21 cellular contexts compared by ENCODE assay signal in the genomic region with DNA sequence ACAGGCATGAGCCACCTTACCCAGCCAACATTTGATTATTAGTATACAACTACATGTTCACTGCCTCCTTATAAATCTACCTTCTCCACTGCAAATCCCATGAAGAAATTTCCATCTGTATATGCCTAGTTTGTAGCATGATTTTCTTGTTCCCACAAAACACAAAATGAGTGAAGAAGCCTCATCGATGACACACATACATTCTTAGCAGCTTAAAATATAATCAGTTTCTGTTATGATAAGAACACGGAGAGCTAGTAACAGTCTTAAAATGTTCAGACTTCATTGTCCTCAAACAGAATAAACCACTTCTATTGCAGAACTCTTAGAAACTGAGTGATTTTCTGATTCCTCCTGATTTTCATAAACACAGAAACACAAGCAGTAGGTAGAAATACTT.
"Had no signal": no experiment of that assay in that cellular context is flagged by ENCODE, and none has a peak within 500 bp of the region (broad histone marks: within the 10 kb centered on the region; RNA-seq: fewer than 3 reads in every experiment).

No MANE protein-coding gene starts in this region.

- DNase-seq: cortex of kidney; dorsolateral prefrontal cortex; effector CD8-positive, alpha-beta T cell; heart left ventricle; hypothalamus; islet precursor cell; mammary epithelial cell; naive thymus-derived CD4-positive, alpha-beta T cell; nephron progenitor cell; posterior cingulate gyrus; stimulated activated CD4-positive, alpha-beta T cell treated with anti-CD3 and anti-CD28 coated beads, Interleukin-2, amount 100 ng/mL, for 24 hours; stimulated activated CD4-positive, alpha-beta T cell treated with anti-CD3 and anti-CD28 coated beads, Interleukin-4, amount 100 ng/mL, for 4 hours; stimulated activated naive CD4-positive, alpha-beta T cell; stomach; substantia nigra; transverse colon had no signal

- H3K27me3 Mint-ChIP-seq: naive thymus-derived CD4-positive, alpha-beta T cell had no signal

- H3K4me1 ChIP-seq: heart left ventricle, stomach, transverse colon had no signal

- H3K4me3 Mint-ChIP-seq: naive thymus-derived CD4-positive, alpha-beta T cell; nephron progenitor cell had no signal

- H3K4me1 Mint-ChIP-seq: naive thymus-derived CD4-positive, alpha-beta T cell had no signal

- H3K27ac Mint-ChIP-seq: naive thymus-derived CD4-positive, alpha-beta T cell had no signal

- ATAC-seq: esophagus mucosa; heart left ventricle; left lobe of liver; naive thymus-derived CD4-positive, alpha-beta T cell; sciatic nerve had no signal

- H3K36me3 ChIP-seq: heart left ventricle, stomach, thoracic aorta, transverse colon had no signal

- H3K27me3 ChIP-seq: dorsolateral prefrontal cortex, heart left ventricle, stomach, transverse colon had no signal

- H3K4me3 ChIP-seq: dorsolateral prefrontal cortex, heart left ventricle, skin epidermis, stomach, thoracic aorta, transverse colon had no signal

- H3K36me3 Mint-ChIP-seq: naive thymus-derived CD4-positive, alpha-beta T cell had no signal

- H3K9me3 Mint-ChIP-seq: nephron progenitor cell had no signal

- H3K9me3 ChIP-seq: heart left ventricle, stomach, thoracic aorta, transverse colon had no signal

- H3K27ac ChIP-seq: heart left ventricle, skin epidermis, stomach, thoracic aorta, transverse colon had no signal
